Comparison of ENCODE assay signal across 8 cellular contexts in genomic region chr1:55378582-55378981, GRCh38.
DNase-seq lines count a peak whose midpoint lies in the region; ATAC-seq and TF ChIP-seq lines count a peak whose summit lies in the region.

No MANE protein-coding gene starts in this region.

- no peaks in the 10 kb centered on the region for H3K9me3 Mint-ChIP-seq in stimulated activated effector memory CD8-positive, alpha-beta T cell treated with anti-CD3 and anti-CD28 coated beads, Interleukin-12 subunit alpha, Interleukin-12 subunit beta, amount 100 ng/mL, for 72 hours
- no peaks in the 10 kb centered on the region for H3K9me3 Mint-ChIP-seq in Calu3 (ENCODE audit: low read depth, unreplicated experiment)

- no peaks in the 10 kb centered on the region for H4K20me1 ChIP-seq in SK-N-SH (ENCODE audit: insufficient read depth)

- no TSS peak for BruUV-seq in Calu3 (replicated peaks; lab: Mats Ljungman, UMichigan)

- no peaks in the 10 kb centered on the region for H3K36me3 Mint-ChIP-seq in stimulated activated effector memory CD8-positive, alpha-beta T cell treated with anti-CD3 and anti-CD28 coated beads, Interleukin-12 subunit alpha, Interleukin-12 subunit beta, amount 100 ng/mL, for 72 hours
- no peaks in the 10 kb centered on the region for H3K36me3 Mint-ChIP-seq in Calu3 (ENCODE audit: insufficient read depth, unreplicated experiment)

- CTCF ChIA-PET in SK-N-SH (lab: Yijun Ruan, JAX) = interaction anchor here (0.6 to 1.0 kb wide), 3 partner anchors 8 to 94 kb away, joined by 3 read pairs; no protein-coding TSS in a partner anchor
- CTCF ChIA-PET in Calu3 (lab: Charles Lee) = no interaction called here

- peak overlapping the region in 1 of 2 experiments; percentile 16; a peak in 1 of 4 replicates for H3K27ac ChIP-seq in SK-N-SH (ENCODE audit: low read depth in 2 of 2, low read length in 1 of 2)

- POLR2A ChIA-PET in SK-N-SH (lab: Yijun Ruan, JAX) = no interaction called here

- WGBS in SK-N-SH (ENCODE audit: low lambda C conversion rate) = 84% methylated on average over 10 of the region's 10 CpGs

- no peak overlapping the region for H3K4me3 ChIP-seq in H7 (ENCODE audit: insufficient read depth, low read depth, low read length)
- no peak overlapping the region; a peak in 1 of 4 replicates for H3K4me3 ChIP-seq in SK-N-SH (ENCODE audit: low read depth in 2 of 2, low read length in 1 of 2)
- H3K4me3 ChIP-seq in foreskin fibroblast (ENCODE audit: low read depth in 1 of 2, low read length in 2 of 2) = no peak overlapping the region

- no peak overlapping the region for H3K9ac ChIP-seq in SK-N-SH

- peak; percentile 49 for TF ChIP-seq RAD21 in SK-N-SH (IDR thresholded peaks at IDR 0.05; ENCODE audit: low read length)

- H3K27me3 ChIP-seq in H7 (ENCODE audit: control insufficient read depth, insufficient read depth, low read length) = no peaks in the 10 kb centered on the region
- H3K27me3 ChIP-seq in SK-N-SH (ENCODE audit: insufficient read depth) = no peaks in the 10 kb centered on the region

- H3K79me2 ChIP-seq in SK-N-SH (ENCODE audit: insufficient read depth) = no peaks in the 10 kb centered on the region

- peak; percentile 42 for TF ChIP-seq CTCF in SK-N-SH (IDR thresholded peaks at IDR 0.05)
- TF ChIP-seq CTCF in foreskin fibroblast (IDR thresholded peaks at IDR 0.05; ENCODE audit: low read depth, low read length) = peak; percentile 53
- TF ChIP-seq CTCF in Calu3 (IDR thresholded peaks at IDR 0.05; ENCODE audit: unreplicated experiment) = no peak

- peaks cover 0 to 7% of the 10 kb centered on the region in 2 experiments; a peak in 1 of 4 replicates for H3K4me1 ChIP-seq in SK-N-SH (ENCODE audit: control insufficient read depth in 1 of 2, insufficient read depth in 2 of 2, low read depth in 1 of 2, low read length in 1 of 2)

- TF ChIP-seq EP300 in SK-N-SH (IDR thresholded peaks at IDR 0.05; ENCODE audit: borderline replicate concordance in 1 of 2, low read depth in 1 of 2, low read length in 1 of 2) = no peak

- no peaks in the 10 kb centered on the region for H3K9me2 ChIP-seq in SK-N-SH

- H3F3A ChIP-seq in SK-N-SH (replicated peaks; ENCODE audit: insufficient read depth) = no peaks in the 10 kb centered on the region

- H3K4me1 Mint-ChIP-seq in stimulated activated effector memory CD8-positive, alpha-beta T cell treated with anti-CD3 and anti-CD28 coated beads, Interleukin-12 subunit alpha, Interleukin-12 subunit beta, amount 100 ng/mL, for 72 hours = peaks cover 13% of the 10 kb centered on the region
- H3K4me1 Mint-ChIP-seq in Calu3 (ENCODE audit: low read depth, unreplicated experiment) = no peaks in the 10 kb centered on the region

- H3K36me3 ChIP-seq in H7 (replicated peaks; ENCODE audit: control insufficient read depth, insufficient read depth, low read length) (no peaks in the 10 kb centered on the region; the same call in 1 of the 2 replicates), SK-N-SH (replicated peaks in 1 of 2; ENCODE audit: control insufficient read depth in 1 of 2, insufficient read depth in 2 of 2, low read length in 1 of 2) (no peaks in the 10 kb centered on the region)

- intact Hi-C loops in Calu3 (cut with micrococcal nuclease; ENCODE audit: unreplicated experiment) = loop anchor here (5.0 kb wide), 2 partner anchors 49 to 514 kb away; no protein-coding TSS in a partner anchor

- H3K4me3 Mint-ChIP-seq in stimulated activated effector memory CD8-positive, alpha-beta T cell treated with anti-CD3 and anti-CD28 coated beads, Interleukin-12 subunit alpha, Interleukin-12 subunit beta, amount 100 ng/mL, for 72 hours = no peak overlapping the region
- H3K4me3 Mint-ChIP-seq in Calu3 (ENCODE audit: low read depth, unreplicated experiment) = no peak overlapping the region

- H2AFZ ChIP-seq in SK-N-SH (ENCODE audit: low read depth) = no peak overlapping the region

- DNase-seq in COLO829 (ENCODE audit: low spot score) (peak; percentile 26), H7 (peak; percentile 75), SK-N-SH (no peak), foreskin fibroblast (peak; percentile 20 to 74), Calu3 (no peak), C1 segment of cervical spinal cord (lab: John Stamatoyannopoulos, UW) (no peak)
- peak in 1 of 2 donors; percentile 47 for DNase-seq in stimulated activated effector memory CD8-positive, alpha-beta T cell treated with anti-CD3 and anti-CD28 coated beads, Interleukin-12 subunit alpha, Interleukin-12 subunit beta, amount 100 ng/mL, for 72 hours (ENCODE audit: low spot score in 2 of 2)

- no peak overlapping the region for H3K4me2 ChIP-seq in SK-N-SH

- no peaks in the 10 kb centered on the region for H3K27me3 Mint-ChIP-seq in Calu3 (ENCODE audit: unreplicated experiment)

- no peaks in the 10 kb centered on the region for H3K9me3 ChIP-seq in SK-N-SH

- H3K27ac Mint-ChIP-seq in stimulated activated effector memory CD8-positive, alpha-beta T cell treated with anti-CD3 and anti-CD28 coated beads, Interleukin-12 subunit alpha, Interleukin-12 subunit beta, amount 100 ng/mL, for 72 hours = no peak overlapping the region
- H3K27ac Mint-ChIP-seq in Calu3 (ENCODE audit: unreplicated experiment) = no peak overlapping the region

- ATAC-seq in stimulated activated effector memory CD8-positive, alpha-beta T cell treated with anti-CD3 and anti-CD28 coated beads, Interleukin-12 subunit alpha, Interleukin-12 subunit beta, amount 100 ng/mL, for 72 hours = peak; percentile 42
- ATAC-seq in HG03135 (IDR thresholded peaks at IDR 0.05; ENCODE audit: unreplicated experiment) = no peak

TF ChIP-seq in SK-N-SH, 30 proteins besides CTCF, POLR2A, EP300 and RAD21:
- no peak for TF ChIP-seq RXRA (IDR thresholded peaks at IDR 0.05; ENCODE audit: borderline replicate concordance, low read depth)
- peak; percentile 19; the same call in 1 of the 2 replicates for TF ChIP-seq SMC3 (IDR thresholded peaks at IDR 0.05; ENCODE audit: low read depth, low read length)
- TF ChIP-seq USF2 (IDR thresholded peaks at IDR 0.05; ENCODE audit: borderline replicate concordance, low read depth, low read length) = no peak

Comparison
In these comparisons a context has a peak if more than half of its experiments do, and no peak if none do; other contexts are left out.
1. DNase-seq: peak in COLO829 (single experiment), H7 (single experiment) and foreskin fibroblast (2 of 2); none in SK-N-SH (single experiment), Calu3 (single experiment) and C1 segment of cervical spinal cord (0 of 14).